8 cellular contexts compared by ENCODE assay signal in the genomic region with DNA sequence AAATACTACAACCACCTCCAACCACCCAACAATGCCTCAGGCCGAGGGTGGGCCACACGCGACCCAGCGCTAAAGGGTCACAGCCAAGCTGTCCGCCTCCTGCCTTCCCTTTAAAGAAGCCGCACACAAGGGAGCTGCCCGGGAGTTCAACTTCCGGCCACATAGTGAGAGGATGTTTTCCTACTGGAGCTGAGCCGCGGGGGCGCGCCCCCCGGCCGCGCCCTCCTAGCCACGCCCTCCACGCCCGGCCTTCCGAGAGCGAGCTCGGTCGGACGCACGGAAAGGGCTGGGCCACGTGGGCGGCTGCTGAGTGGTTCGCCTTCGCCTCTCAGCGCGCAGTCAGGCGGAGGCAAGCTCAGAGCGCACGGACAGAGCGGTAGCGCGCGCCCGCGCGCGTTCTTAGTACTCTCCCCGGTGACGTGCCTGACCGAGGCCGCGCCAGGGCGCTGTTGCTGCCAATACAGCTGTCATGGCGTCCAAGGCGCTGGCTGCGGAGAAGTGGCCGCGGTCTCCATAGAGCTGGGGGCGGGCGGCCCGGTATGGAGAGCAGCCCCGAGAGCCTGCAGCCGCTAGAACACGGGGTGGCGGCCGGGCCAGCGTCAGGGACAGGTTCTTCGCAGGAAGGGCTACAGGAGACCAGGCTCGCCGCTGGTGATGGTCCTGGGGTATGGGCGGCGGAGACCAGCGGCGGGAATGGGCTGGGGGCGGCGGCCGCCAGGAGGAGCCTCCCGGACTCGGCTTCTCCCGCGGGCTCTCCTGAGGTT. TPM values are rescaled to one million over a fixed set of nuclear protein-coding genes. Genes with fewer than 3 reads are reported as not detected.
A peak's percentile ranks its signal among the peaks of the same experiment; 100 is the strongest.
DNase-seq lines count a peak whose midpoint lies in the region; ATAC-seq and TF ChIP-seq lines count a peak whose summit lies in the region.

A gene with protein sequence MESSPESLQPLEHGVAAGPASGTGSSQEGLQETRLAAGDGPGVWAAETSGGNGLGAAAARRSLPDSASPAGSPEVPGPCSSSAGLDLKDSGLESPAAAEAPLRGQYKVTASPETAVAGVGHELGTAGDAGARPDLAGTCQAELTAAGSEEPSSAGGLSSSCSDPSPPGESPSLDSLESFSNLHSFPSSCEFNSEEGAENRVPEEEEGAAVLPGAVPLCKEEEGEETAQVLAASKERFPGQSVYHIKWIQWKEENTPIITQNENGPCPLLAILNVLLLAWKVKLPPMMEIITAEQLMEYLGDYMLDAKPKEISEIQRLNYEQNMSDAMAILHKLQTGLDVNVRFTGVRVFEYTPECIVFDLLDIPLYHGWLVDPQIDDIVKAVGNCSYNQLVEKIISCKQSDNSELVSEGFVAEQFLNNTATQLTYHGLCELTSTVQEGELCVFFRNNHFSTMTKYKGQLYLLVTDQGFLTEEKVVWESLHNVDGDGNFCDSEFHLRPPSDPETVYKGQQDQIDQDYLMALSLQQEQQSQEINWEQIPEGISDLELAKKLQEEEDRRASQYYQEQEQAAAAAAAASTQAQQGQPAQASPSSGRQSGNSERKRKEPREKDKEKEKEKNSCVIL (plus strand): TSS at position 446 of the 764 bp plus-strand sequence. CDS start 94 bp downstream, at position 540.

- H3K4me2 ChIP-seq in Karpas-422 (ENCODE audit: low read depth, low read length, poor library complexity, severe bottlenecking): peak within 1 kb of the TSS; percentile 93

- peak within 1 kb of the TSS; percentile 91 for H3K4me3 ChIP-seq in Karpas-422 (ENCODE audit: low read length)
- H3K4me3 ChIP-seq in esophagus squamous epithelium: peak within 1 kb of the TSS; percentile 88 to 94 (median 93)

- ATAC-seq in GM21825 (IDR thresholded peaks at IDR 0.05; ENCODE audit: unreplicated experiment): peak; percentile 96

- H3K79me2 ChIP-seq in Karpas-422 (ENCODE audit: low read length): peaks cover 46% of the 10 kb centered on the region

- intact Hi-C loops in esophagus squamous epithelium (cut with DNase I): no loop called here

- TF ChIP-seq POLR2A in esophagus squamous epithelium (IDR thresholded peaks at IDR 0.05): peak in 3 of 4 donors; percentile 83 to 97 (median 94)

- H3K4me1 ChIP-seq in Karpas-422 (ENCODE audit: low read length) (peaks cover 36% of the 10 kb centered on the region), esophagus squamous epithelium (peaks cover 18 to 55% (median 28%) of the 10 kb centered on the region in 3 donors)

- H3K27ac ChIP-seq in Karpas-422 (ENCODE audit: low read length) (peak within 1 kb of the TSS; percentile 56), esophagus squamous epithelium (peak within 1 kb of the TSS; percentile 98 to 100 (median 98))

- H4K20me1 ChIP-seq in Karpas-422 (ENCODE audit: insufficient read depth, low read depth, low read length): no peaks in the 10 kb centered on the region

- H3K27me3 ChIP-seq in Karpas-422 (ENCODE audit: low read length): no peaks in the 10 kb centered on the region
- H3K27me3 ChIP-seq in esophagus squamous epithelium: no peaks in the 10 kb centered on the region

- H3K36me3 ChIP-seq in Karpas-422 (ENCODE audit: insufficient read depth, low read length) (no peaks in the 10 kb centered on the region), esophagus squamous epithelium (no peaks in the 10 kb centered on the region)

- H3K9me2 ChIP-seq in Karpas-422 (replicated peaks; ENCODE audit: insufficient read depth, low read length): no peaks in the 10 kb centered on the region

- peak within 1 kb of the TSS; percentile 89 for H3K9ac ChIP-seq in Karpas-422 (ENCODE audit: low read length)

- WGBS in esophagus squamous epithelium, 2 donors: 0 to 1% methylated on average over 1 to 15 of the region's 75 CpGs

- no peaks in the 10 kb centered on the region for H3K9me3 ChIP-seq in Karpas-422 (ENCODE audit: low read length)
- no peaks in the 10 kb centered on the region for H3K9me3 ChIP-seq in esophagus squamous epithelium

- peak; percentile 99 for DNase-seq in Daoy (ENCODE audit: low read depth)
- peak; percentile 99 for DNase-seq in Karpas-422
- peak; percentile 99 for DNase-seq in RKO (ENCODE audit: low spot score)
- DNase-seq in activated T-helper 1 cell treated with Interleukin-2 at 50 U/mL for 16 hours (ENCODE audit: low read depth): peak; percentile 92
- peak; percentile 88 for DNase-seq in esophagus squamous epithelium (lab: John Stamatoyannopoulos, UW)
- DNase-seq in myocyte (ENCODE audit: low read depth): peak; percentile 99
- DNase-seq in stimulated activated CD8-positive, alpha-beta memory T cell treated with anti-CD3 and anti-CD28 coated beads, Interleukin-7, amount 100 ng/mL, for 48 hours (ENCODE audit: extremely low read depth in 1 of 2, low read depth in 1 of 2): peak; percentile 92 to 96

- peak within 1 kb of the TSS; percentile 97 for H2AFZ ChIP-seq in Karpas-422 (ENCODE audit: low read length)

- TF ChIP-seq CTCF in esophagus squamous epithelium (IDR thresholded peaks at IDR 0.05): peak in 3 of 6 experiments; percentile 21 to 43 (median 25)

RNA-seq across cellular contexts. Expression of the gene that starts here (rescaled TPM):
- total RNA-seq in Daoy (2014; rRNA removed; shearing (Covaris generic)): 7.7 and 10.3 TPM in 2 replicates
- total RNA-seq in Karpas-422 (2014; rRNA removed; shearing (Covaris generic); ENCODE audit: low replicate concordance): 10.9 and 11.4 TPM in 2 replicates
- total RNA-seq in esophagus squamous epithelium (10 to 100 TPM in 3 of 4 donors, 1 to 10 TPM in 1; 9.1 to 17.0 (median 13.9) TPM), myocyte (18.3 and 22.4 TPM in 2 replicates)
- 6.2 TPM for polyA plus RNA-seq in myocyte (2012)

Comparison
In these comparisons a context has a peak if more than half of its experiments do, and no peak if none do; other contexts are left out.
1. Peak in every context shown above with its lines: DNase-seq, ATAC-seq, H3K4me3 ChIP-seq and H3K27ac ChIP-seq.